Comparison of ENCODE assay signal across 21 cellular contexts in the genomic region with DNA sequence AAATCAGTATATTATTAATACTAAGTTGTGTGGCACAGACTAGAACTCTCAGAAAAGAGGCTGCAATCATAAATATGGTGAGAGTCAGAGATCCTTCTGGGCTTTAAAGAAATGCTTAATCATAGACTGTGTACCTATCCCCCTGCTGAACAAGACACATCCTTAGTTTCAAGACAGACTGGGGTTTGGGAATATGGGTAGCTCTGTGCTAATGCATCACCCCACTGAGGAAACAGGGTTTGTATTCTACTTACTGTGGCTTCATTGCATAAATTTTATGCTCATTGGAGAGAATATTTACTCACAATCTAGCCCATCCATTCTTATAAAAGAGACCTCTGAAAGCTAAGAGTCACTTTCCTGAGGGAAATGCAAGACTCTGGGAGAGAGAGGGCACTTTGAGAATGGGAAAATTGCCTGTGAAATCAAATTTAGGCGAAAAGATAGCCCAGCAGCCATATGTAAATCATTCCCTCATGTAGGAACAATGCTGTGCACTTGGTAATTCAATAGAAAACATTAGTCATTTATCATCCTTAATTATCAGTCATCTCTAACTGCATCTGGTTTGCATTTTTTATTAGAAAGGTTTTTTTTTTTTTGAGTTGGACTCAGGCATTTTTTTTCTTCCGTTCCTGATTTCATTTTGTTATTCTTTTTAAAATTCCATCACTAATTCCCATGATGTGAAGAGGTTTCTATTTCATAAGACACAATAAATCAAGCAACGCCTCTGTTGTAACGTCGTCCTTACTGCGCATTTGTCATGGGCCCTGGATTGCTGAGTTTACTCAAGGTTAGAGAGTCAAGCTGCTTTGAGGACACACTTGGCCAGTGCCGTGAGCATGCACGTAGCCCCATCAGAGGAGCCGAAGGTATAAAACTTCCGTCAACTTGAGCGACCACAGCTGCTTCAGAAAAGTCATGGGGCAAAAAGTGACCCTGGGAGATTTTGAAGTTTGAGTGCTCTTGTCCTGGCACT.
DNase-seq lines count a peak whose midpoint lies in the region; ATAC-seq, FAIRE-seq and TF ChIP-seq lines count a peak whose summit lies in the region.
"Had no signal": no experiment of that assay in that cellular context is flagged by ENCODE, and none has a peak within 500 bp of the region (broad histone marks: within the 10 kb centered on the region; RNA-seq: fewer than 3 reads in every experiment).

No MANE protein-coding gene starts in this region.

- peaks cover 6% of the 10 kb centered on the region for H3K36me3 Mint-ChIP-seq in type B pancreatic cell

- H3K9me3 ChIP-seq in adipocyte (ENCODE audit: control insufficient read depth, low read length) (no peaks in the 10 kb centered on the region), kidney (ENCODE audit: control insufficient read depth in 1 of 2, low read length in 2 of 2) (no peaks in the 10 kb centered on the region), stomach (no peaks in the 10 kb centered on the region)

- no peak for TF ChIP-seq POLR2A in stomach (IDR thresholded peaks at IDR 0.05)

- no peak overlapping the region for H3K4me3 Mint-ChIP-seq in type B pancreatic cell

- WGBS in stomach, 5 donors, result 77 to 95% (median 86%) methylated on average over 11 of the region's 11 CpGs

- no peak for FAIRE-seq in kidney (lab: Jason Lieb, UNC)
- no peak for FAIRE-seq in RCC 7860 (lab: Jason Lieb, UNC)
- FAIRE-seq: endothelial cell of umbilical vein, GM18507 had no signal

- no peaks in the 10 kb centered on the region for H3K27me3 ChIP-seq in adipocyte (replicated peaks; ENCODE audit: control insufficient read depth, insufficient read depth, low read length)
- no peaks in the 10 kb centered on the region for H3K27me3 ChIP-seq in stomach
- H3K27me3 ChIP-seq: brain microvascular endothelial cell had no signal

- peak overlapping the region; percentile 53 for H3K4me3 ChIP-seq in adipocyte (ENCODE audit: low read length)
- no peak overlapping the region for H3K4me3 ChIP-seq in kidney (ENCODE audit: low read length in 2 of 2)
- no peak overlapping the region for H3K4me3 ChIP-seq in stomach
- H3K4me3 ChIP-seq: PC-9 had no signal

- H3K27ac ChIP-seq in kidney (ENCODE audit: low read depth in 2 of 2, low read length in 2 of 2), result no peak overlapping the region
- H3K27ac ChIP-seq in stomach, result peak overlapping the region in 3 of 5 donors; percentile 16 to 34 (median 27)
- H3K27ac ChIP-seq: brain microvascular endothelial cell, PC-9 had no signal

- H3K36me3 ChIP-seq in adipocyte (ENCODE audit: control insufficient read depth, insufficient read depth, low read length, severe bottlenecking) (no peaks in the 10 kb centered on the region), kidney (ENCODE audit: control insufficient read depth in 1 of 2, insufficient read depth in 2 of 2, low read length in 2 of 2) (no peaks in the 10 kb centered on the region), stomach (no peaks in the 10 kb centered on the region)
- H3K36me3 ChIP-seq: brain microvascular endothelial cell had no signal

- no peak for ATAC-seq in GM21786 (IDR thresholded peaks at IDR 0.05; ENCODE audit: unreplicated experiment)
- ATAC-seq: activated naive CD4-positive, alpha-beta T cell treated with anti-CD3 and anti-CD28 coated beads, Interleukin-2, amount 50 U/mL, for 72 hours; left colon had no signal

- H3K9ac ChIP-seq in adipocyte (ENCODE audit: low read length) (peak overlapping the region; percentile 45), kidney (ENCODE audit: low read length in 2 of 2) (no peak overlapping the region)

- intact Hi-C loops in kidney (cut with DNase I), result no loop called here
- intact Hi-C loops in stomach (cut with DNase I; ENCODE audit: low total_unique reads), result no loop called here

- DNase-seq in GM03348 (ENCODE audit: low spot score), result peak; percentile 37
- no peak for DNase-seq in adipocyte (ENCODE audit: low read depth)
- DNase-seq in kidney, result peak; percentile 77
- no peak for DNase-seq in stomach
- no peak for DNase-seq in type B pancreatic cell (ENCODE audit: extremely low spot score, unreplicated experiment)
- DNase-seq in RCC 7860 (ENCODE audit: low spot score), result no peak
- DNase-seq in NCI-H187 (lab: John Stamatoyannopoulos, UW), result no peak
- DNase-seq: activated CD4-positive, CD25-positive, alpha-beta regulatory T cell; activated CD8-positive, alpha-beta memory T cell treated with anti-CD3 and anti-CD28 coated beads for 24 hours; brain microvascular endothelial cell; DMS79; GOT3; MM.1S; NCI-H1436 treated with DMSO at 0.1 percent for 48 hours; NCI-H774; PC-9 had no signal

- no peak overlapping the region for H3K27ac Mint-ChIP-seq in type B pancreatic cell
- H3K27ac Mint-ChIP-seq: activated naive CD4-positive, alpha-beta T cell treated with anti-CD3 and anti-CD28 coated beads, Interleukin-2, amount 50 U/mL, for 72 hours had no signal

- H3K4me1 ChIP-seq in adipocyte (ENCODE audit: control insufficient read depth, insufficient read depth, low read length), result peaks cover 30% of the 10 kb centered on the region
- no peaks in the 10 kb centered on the region for H3K4me1 ChIP-seq in kidney (ENCODE audit: control insufficient read depth in 1 of 2, insufficient read depth in 1 of 2, low read depth in 1 of 2, low read length in 2 of 2)
- peaks cover 0 to 15% (median 10%) of the 10 kb centered on the region in 4 donors for H3K4me1 ChIP-seq in stomach

- no peaks in the 10 kb centered on the region for H3K9me3 Mint-ChIP-seq in type B pancreatic cell
- H3K9me3 Mint-ChIP-seq: activated naive CD4-positive, alpha-beta T cell treated with anti-CD3 and anti-CD28 coated beads, Interleukin-2, amount 50 U/mL, for 72 hours had no signal

- TF ChIP-seq EP300 in stomach (IDR thresholded peaks at IDR 0.05), result no peak

- H3K4me1 Mint-ChIP-seq in type B pancreatic cell (ENCODE audit: unreplicated experiment), result peaks cover 10% of the 10 kb centered on the region

- TF ChIP-seq CTCF in kidney (IDR thresholded peaks at IDR 0.05; ENCODE audit: borderline replicate concordance, extremely low read depth, insufficient read depth), result no peak
- TF ChIP-seq CTCF in stomach (IDR thresholded peaks at IDR 0.05), result no peak
- no peak for TF ChIP-seq CTCF in type B pancreatic cell (conservative IDR thresholded peaks at IDR 0.05)

- H3K27me3 Mint-ChIP-seq in type B pancreatic cell, result no peaks in the 10 kb centered on the region

Comparison
In these comparisons a context has a peak if more than half of its experiments do, and no peak if none do; other contexts are left out.
1. DNase-seq: peak in GM03348 (single experiment) and kidney (single experiment); none in adipocyte (single experiment), stomach (single experiment), type B pancreatic cell (single experiment), RCC 7860 (single experiment) and NCI-H187 (0 of 2).
2. H3K27ac ChIP-seq: peak in stomach (3 of 5); none in kidney (0 of 2).